In genomic region chr18:13207274-13207673, GRCh38 we compare ENCODE assay signal across 31 cellular contexts.
"Had no signal": no experiment of that assay in that cellular context is flagged by ENCODE, and none has a peak within 500 bp of the region (broad histone marks: within the 10 kb centered on the region; RNA-seq: fewer than 3 reads in every experiment).

No MANE protein-coding gene starts in this region.

- DNase-seq: dermis blood vessel endothelial cell; effector memory CD4-positive, alpha-beta T cell; esophagus squamous epithelium; foreskin melanocyte; glutamatergic neuron; heart right ventricle; hippocampal formation; left cardiac atrium; left lung; mesenchymal stem cell; midbrain; naive thymus-derived CD4-positive, alpha-beta T cell; nucleus accumbens; stimulated activated CD4-positive, alpha-beta T cell treated with anti-CD3 and anti-CD28 coated beads, Interleukin-12 subunit alpha, Interleukin-12 subunit beta, amount 100 ng/mL, for 4 hours; stimulated activated CD4-positive, alpha-beta T cell treated with anti-CD3 and anti-CD28 coated beads, Interleukin-1b, Interleukin-23, amount 100 ng/mL, for 48 hours; stimulated activated CD4-positive, alpha-beta T cell treated with anti-CD3 and anti-CD28 coated beads, Interleukin-4, amount 100 ng/mL, for 1 hour; stimulated activated CD8-positive, alpha-beta memory T cell treated with anti-CD3 and anti-CD28 coated beads, Interleukin-4, amount 100 ng/mL, for 48 hours; stimulated activated naive CD4-positive, alpha-beta T cell; substantia nigra; testis; upper lobe of left lung had no signal

- H3K27me3 ChIP-seq: heart right ventricle, neural progenitor cell, right atrium auricular region, testis, tibial nerve, upper lobe of left lung had no signal

- H3K9ac ChIP-seq: neural progenitor cell had no signal

- H3K4me2 ChIP-seq: neural progenitor cell, smooth muscle cell had no signal

- H3K36me3 Mint-ChIP-seq: neural progenitor cell had no signal

- H3K9me3 ChIP-seq: esophagus squamous epithelium, left lung, prostate gland, right atrium auricular region, testis, tibial nerve, upper lobe of left lung had no signal

- FAIRE-seq: endothelial cell of umbilical vein, islet of Langerhans had no signal

- H3K9me3 Mint-ChIP-seq: neural progenitor cell had no signal

- H3K4me3 Mint-ChIP-seq: naive thymus-derived CD4-positive, alpha-beta T cell; nephron; neural progenitor cell had no signal

- H3K36me3 ChIP-seq: esophagus squamous epithelium, heart right ventricle, left lung, neural progenitor cell, prostate gland, right atrium auricular region, tibial nerve, upper lobe of left lung had no signal

- H2AFZ ChIP-seq: neural progenitor cell had no signal

- H3K4me1 ChIP-seq: esophagus squamous epithelium, left lung, neural progenitor cell, prostate gland, testis, tibial nerve, upper lobe of left lung had no signal

- H3K4me3 ChIP-seq: coronary artery, esophagus squamous epithelium, heart right ventricle, left lung, neural progenitor cell, prostate gland, right atrium auricular region, smooth muscle cell, testis, tibial nerve, upper lobe of left lung had no signal

- H3K27ac ChIP-seq: coronary artery, esophagus squamous epithelium, heart right ventricle, left lung, neural progenitor cell, prostate gland, right atrium auricular region, testis, tibial nerve, upper lobe of left lung had no signal

- ATAC-seq: heart right ventricle; left cardiac atrium; left lung; naive thymus-derived CD4-positive, alpha-beta T cell; sciatic nerve had no signal

- H3K27ac Mint-ChIP-seq: nephron, neural progenitor cell had no signal

- H3K4me1 Mint-ChIP-seq: neural progenitor cell had no signal
